In the genomic region with DNA sequence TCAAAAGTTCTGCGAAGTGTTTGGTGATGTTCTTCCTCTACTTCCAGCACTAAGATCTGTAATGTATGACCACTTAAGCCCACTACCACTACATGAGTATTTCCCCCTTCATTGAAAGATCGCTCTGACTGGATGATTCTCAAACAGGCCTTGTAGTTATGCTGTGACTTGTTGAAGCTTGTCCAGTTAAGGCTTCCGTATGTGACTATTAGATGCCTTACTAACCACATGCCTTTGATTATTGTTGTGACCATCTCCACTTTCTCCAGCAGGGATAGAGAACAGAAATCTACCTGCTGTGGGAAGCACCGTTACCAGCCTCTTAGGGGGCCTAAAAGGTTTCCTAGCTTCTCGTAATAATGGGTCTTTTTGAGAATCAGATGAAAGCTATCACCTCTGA, we compare ENCODE assay signal across 19 cellular contexts.
A peak's percentile ranks its signal among the peaks of the same experiment; 100 is the strongest.
DNase-seq lines count a peak whose midpoint lies in the region; FAIRE-seq and TF ChIP-seq lines count a peak whose summit lies in the region.
"Had no signal": no experiment of that assay in that cellular context is flagged by ENCODE, and none has a peak within 500 bp of the region (broad histone marks: within the 10 kb centered on the region; RNA-seq: fewer than 3 reads in every experiment).

No MANE protein-coding gene starts in this region.

- H3K4me2 ChIP-seq in mammary epithelial cell (ENCODE audit: insufficient read depth, low read depth, low read length) (peak overlapping the region; percentile 26), H1 (ENCODE audit: insufficient read depth in 1 of 2, low read depth in 2 of 2, low read length in 2 of 2) (no peak overlapping the region), keratinocyte (ENCODE audit: control insufficient read depth, extremely low read depth, insufficient read depth, low read depth, low read length) (no peak overlapping the region)
- H3K4me2 ChIP-seq: A549, GM23338 had no signal

- H3K4me1 ChIP-seq in mammary epithelial cell (ENCODE audit: insufficient read depth, low read length) (peaks cover 7% of the 10 kb centered on the region), breast epithelium (no peaks in the 10 kb centered on the region), H1 (replicated peaks in 1 of 4; ENCODE audit: control insufficient read depth in 3 of 4, insufficient read depth in 4 of 4, low read length in 3 of 4) (no peaks in the 10 kb centered on the region), keratinocyte (ENCODE audit: control insufficient read depth, extremely low read depth, insufficient read depth, low read length) (no peaks in the 10 kb centered on the region)

- CTCF ChIA-PET in mammary epithelial cell (lab: Charles Lee; ENCODE audit: low non-redundant PET), result no interaction called here
- CTCF ChIA-PET in H1 (lab: Charles Lee; ENCODE audit: partially characterized antibody), result interaction anchor here (0.5 kb wide), 1 partner anchor 8 kb away, joined by 3 read pairs; no protein-coding TSS in a partner anchor

- H2BK12ac ChIP-seq in H1 (ENCODE audit: low read depth, low read length), result no peak overlapping the region

- WGBS in mammary epithelial cell (ENCODE audit: low coverage, missing lambda C conversion rate), result 1% methylated on average over 5 of the region's 5 CpGs
- WGBS in H1 (ENCODE audit: extremely low coverage in 1 of 2, insufficient coverage in 1 of 2, insufficient read length in 1 of 2, insufficient replicate concordance in 2 of 2, low coverage in 1 of 2, low lambda C conversion rate in 2 of 2, missing lambda C conversion rate in 1 of 2), 2 experiments, result 87% methylated on average over 5 of the region's 5 CpGs; no CpG with 5 or more reads in 1 of the 2 experiments

- no peak overlapping the region for H2BK15ac ChIP-seq in H1 (ENCODE audit: low read length)

- in situ Hi-C loops in mammary epithelial cell (cut with MboI; ENCODE audit: low sequenced_read_pairs in 2 of 2), result no loop called here

- BruUV-seq in mammary epithelial cell (replicated peaks; lab: Mats Ljungman, UMichigan), result no TSS peak

- no peak for TF ChIP-seq POLR2A in breast epithelium (IDR thresholded peaks at IDR 0.05)
- no peak for TF ChIP-seq POLR2A in H1 (IDR thresholded peaks at IDR 0.05; ENCODE audit: control extremely low read depth in 1 of 2, low read depth in 2 of 2, low read length in 2 of 2)

- no peak overlapping the region for H3K56ac ChIP-seq in H1 (replicated peaks; ENCODE audit: insufficient read length, low read depth, low read length)

- no peaks in the 10 kb centered on the region for H3K79me1 ChIP-seq in H1 (ENCODE audit: low read depth, low read length)

- no peak overlapping the region for H2BK20ac ChIP-seq in H1 (ENCODE audit: low read length)

- no peaks in the 10 kb centered on the region for H3K9me3 ChIP-seq in mammary epithelial cell (replicated peaks; ENCODE audit: insufficient read depth, low read length)
- no peaks in the 10 kb centered on the region for H3K9me3 ChIP-seq in breast epithelium
- no peaks in the 10 kb centered on the region for H3K9me3 ChIP-seq in H1 (ENCODE audit: insufficient read depth in 2 of 2, low read depth in 1 of 2, low read length in 1 of 2)
- H3K9me3 ChIP-seq in keratinocyte (ENCODE audit: control insufficient read depth, low read depth, low read length), result no peaks in the 10 kb centered on the region
- H3K9me3 ChIP-seq: A549, Caco-2 had no signal

- no peak overlapping the region for H3K18ac ChIP-seq in H1 (ENCODE audit: extremely low read depth, low read length)

- dilution Hi-C loops in mammary epithelial cell (cut with HindIII; ENCODE audit: low sequenced_read_pairs) (no loop called here), keratinocyte (cut with MboI; ENCODE audit: extremely low pct_ligation_motif_present, low sequenced_read_pairs) (no loop called here)

- intact Hi-C loops in mammary epithelial cell (cut with micrococcal nuclease) (no loop called here), breast epithelium (cut with DNase I; ENCODE audit: low total_unique reads) (no loop called here)

- no peak for TF ChIP-seq EP300 in H1 (IDR thresholded peaks at IDR 0.05; ENCODE audit: borderline replicate concordance in 1 of 2, low read depth in 2 of 2, low read length in 2 of 2)

- no peak overlapping the region for H3K4ac ChIP-seq in H1 (replicated peaks; ENCODE audit: insufficient read length, low read depth, low read length)

- H3K79me2 ChIP-seq in mammary epithelial cell (ENCODE audit: insufficient read depth, low read length) (no peaks in the 10 kb centered on the region), H1 (ENCODE audit: control insufficient read depth in 1 of 2, insufficient read depth in 2 of 2, low read length in 2 of 2) (no peaks in the 10 kb centered on the region), keratinocyte (ENCODE audit: control insufficient read depth, insufficient read depth, low read length) (no peaks in the 10 kb centered on the region)

- H4K91ac ChIP-seq in H1 (replicated peaks; ENCODE audit: insufficient read length, low read length), result no peak overlapping the region

- H2AFZ ChIP-seq in mammary epithelial cell (ENCODE audit: low read depth, low read length) (peak overlapping the region; percentile 86), H1 (ENCODE audit: low read length) (peak overlapping the region; percentile 84; the same call in 1 of the 2 replicates), keratinocyte (ENCODE audit: control insufficient read depth, low read length) (no peak overlapping the region)
- H2AFZ ChIP-seq: GM23338 had no signal

- H3K4me3 ChIP-seq in mammary epithelial cell (replicated peaks in 1 of 3; ENCODE audit: insufficient read depth in 1 of 3, low read depth in 2 of 3, low read length in 3 of 3) (no peak overlapping the region), breast epithelium (no peak overlapping the region), H1 (ENCODE audit: extremely low read depth in 1 of 4, insufficient read depth in 2 of 4, low read depth in 3 of 4, low read length in 4 of 4) (no peak overlapping the region), keratinocyte (ENCODE audit: control insufficient read depth in 2 of 3, extremely low read depth in 1 of 3, insufficient read depth in 2 of 3, low read depth in 1 of 3, low read length in 3 of 3) (no peak overlapping the region)
- H3K4me3 ChIP-seq: A549, GM23338 had no signal

- H4K20me1 ChIP-seq in mammary epithelial cell (ENCODE audit: insufficient read depth, low read length) (no peaks in the 10 kb centered on the region), H1 (replicated peaks in 1 of 2; ENCODE audit: control insufficient read depth in 1 of 2, insufficient read depth in 2 of 2, low read length in 2 of 2) (no peaks in the 10 kb centered on the region), keratinocyte (ENCODE audit: control insufficient read depth, extremely low read depth, insufficient read depth, low read length) (no peaks in the 10 kb centered on the region)

- H3K36me3 ChIP-seq in mammary epithelial cell (ENCODE audit: insufficient read depth, low read length) (no peaks in the 10 kb centered on the region), breast epithelium (no peaks in the 10 kb centered on the region), H1 (ENCODE audit: control insufficient read depth in 2 of 4, insufficient read depth in 4 of 4, low read length in 3 of 4) (no peaks in the 10 kb centered on the region), keratinocyte (ENCODE audit: control insufficient read depth in 2 of 2, extremely low read depth in 1 of 2, insufficient read depth in 2 of 2, low read length in 2 of 2) (no peaks in the 10 kb centered on the region)

- H3K27ac ChIP-seq in mammary epithelial cell (ENCODE audit: insufficient read depth, low read depth, low read length) (no peak overlapping the region), breast epithelium (no peak overlapping the region), H1 (ENCODE audit: low read depth, low read length) (no peak overlapping the region), keratinocyte (ENCODE audit: control insufficient read depth, insufficient read depth, low read length) (no peak overlapping the region)
- H3K27ac ChIP-seq: 22Rv1, A549, C4-2B had no signal

- TF ChIP-seq CTCF in mammary epithelial cell (conservative IDR thresholded peaks at IDR 0.05 in 1 of 2, IDR thresholded peaks at IDR 0.05 in 1 of 2; ENCODE audit: extremely low read depth in 1 of 2, insufficient read depth in 1 of 2, low read depth in 1 of 2, low read length in 2 of 2) (no peak), breast epithelium (IDR thresholded peaks at IDR 0.05) (no peak), H1 (IDR thresholded peaks at IDR 0.05; ENCODE audit: control extremely low read depth in 1 of 3, insufficient read depth in 1 of 3, low read depth in 1 of 3, low read length in 3 of 3) (no peak), keratinocyte (optimal IDR thresholded peaks at IDR 0.05 in 1 of 3, IDR thresholded peaks at IDR 0.05 in 1 of 3, conservative IDR thresholded peaks at IDR 0.05 in 1 of 3; ENCODE audit: extremely low read depth in 1 of 3, insufficient read depth in 2 of 3, low read length in 3 of 3) (no peak)

- H3K27me3 ChIP-seq in mammary epithelial cell (ENCODE audit: insufficient read depth, low read length) (peaks cover 2% of the 10 kb centered on the region), breast epithelium (no peaks in the 10 kb centered on the region), H1 (replicated peaks in 1 of 4; ENCODE audit: control insufficient read depth in 3 of 4, extremely low read depth in 1 of 4, insufficient read depth in 3 of 4, low read length in 3 of 4) (no peaks in the 10 kb centered on the region; a peak in 1 of 7 replicates), keratinocyte (ENCODE audit: control insufficient read depth, extremely low read depth, insufficient read depth, low read length) (no peaks in the 10 kb centered on the region)

- H3K14ac ChIP-seq in H1 (ENCODE audit: insufficient read length), result no peak overlapping the region

- peak; percentile 43 for DNase-seq in mammary epithelial cell
- no peak for DNase-seq in breast epithelium (ENCODE audit: low spot score in 2 of 2)
- DNase-seq in H1 (ENCODE audit: low read depth in 1 of 2, low spot score in 2 of 2), result no peak
- no peak for DNase-seq in keratinocyte (ENCODE audit: low read depth, low spot score)
- no peak for DNase-seq in SHP77 treated with DMSO at 0.1 percent for 48 hours (lab: John Stamatoyannopoulos, UW)
- DNase-seq in DMS 273 (lab: John Stamatoyannopoulos, UW; ENCODE audit: unreplicated experiment), result no peak
- DNase-seq in cerebellar nuclear complex (lab: John Stamatoyannopoulos, UW), result no peak
- DNase-seq: AML-193; Caco-2; CD4-positive, alpha-beta T cell; DMS153; DMS79 treated with DMSO at 0.1 percent for 48 hours; GF-D8; H7 had no signal

- no peak overlapping the region for H2BK5ac ChIP-seq in H1 (ENCODE audit: low read depth, low read length)

- H3K9ac ChIP-seq in mammary epithelial cell (ENCODE audit: insufficient read depth, low read length), result no peak overlapping the region
- no peak overlapping the region; a peak in 1 of 7 replicates for H3K9ac ChIP-seq in H1 (replicated peaks in 1 of 4; ENCODE audit: extremely low read depth in 1 of 4, low read depth in 3 of 4, low read length in 3 of 4)
- H3K9ac ChIP-seq in keratinocyte (ENCODE audit: control insufficient read depth, extremely low read depth, insufficient read depth, low read length), result no peak overlapping the region

- TF ChIP-seq RAD21 in H1 (IDR thresholded peaks at IDR 0.05 in 1 of 2, conservative IDR thresholded peaks at IDR 0.05 in 1 of 2; ENCODE audit: low read depth in 2 of 2, low read length in 2 of 2), result no peak

- no peak overlapping the region for H4K5ac ChIP-seq in H1 (ENCODE audit: insufficient read length, low read depth, low read length)

- no peaks in the 10 kb centered on the region for H3K23me2 ChIP-seq in H1 (ENCODE audit: low read depth, low read length)

- no peaks in the 10 kb centered on the region for H3K9me1 ChIP-seq in keratinocyte (ENCODE audit: control insufficient read depth, extremely low read depth, insufficient read depth, low read length)

- H3K23ac ChIP-seq in H1 (ENCODE audit: insufficient read length), result no peak overlapping the region

- no peak for FAIRE-seq in H1 (lab: Jason Lieb, UNC)
- FAIRE-seq in keratinocyte (lab: Jason Lieb, UNC), result peak; percentile 71
- FAIRE-seq: D721Med had no signal

- H2AK5ac ChIP-seq in H1 (ENCODE audit: low read depth, low read length), result no peak overlapping the region

- no peak overlapping the region for H2BK120ac ChIP-seq in H1 (replicated peaks; ENCODE audit: low read depth, low read length)

- no peak overlapping the region for H4K8ac ChIP-seq in H1 (ENCODE audit: extremely low read depth, insufficient read depth, low read length)

- POLR2A ChIA-PET in H1 (lab: Charles Lee; ENCODE audit: partially characterized antibody), result no interaction called here
